Comparison of ENCODE assay signal across 20 cellular contexts in genomic region chr7:25753837-25754236, GRCh38.
A peak's percentile ranks its signal among the peaks of the same experiment; 100 is the strongest.
DNase-seq lines count a peak whose midpoint lies in the region; ATAC-seq, FAIRE-seq and TF ChIP-seq lines count a peak whose summit lies in the region.
"Had no signal": no experiment of that assay in that cellular context is flagged by ENCODE, and none has a peak within 500 bp of the region (broad histone marks: within the 10 kb centered on the region; RNA-seq: fewer than 3 reads in every experiment).

No MANE protein-coding gene starts in this region.

- H3K4me3 Mint-ChIP-seq in osteocyte (ENCODE audit: unreplicated experiment) = no peak overlapping the region
- H3K4me3 Mint-ChIP-seq in activated CD4-positive, alpha-beta T cell treated with anti-CD3 and anti-CD28 coated beads for 36 hours = no peak overlapping the region
- H3K4me3 Mint-ChIP-seq: naive thymus-derived CD4-positive, alpha-beta T cell had no signal

- ATAC-seq in right cardiac atrium (peak; percentile 73 to 84), HG03135 (IDR thresholded peaks at IDR 0.05; ENCODE audit: unreplicated experiment) (no peak)
- no peak for ATAC-seq in activated CD4-positive, alpha-beta T cell treated with anti-CD3 and anti-CD28 coated beads for 36 hours
- ATAC-seq: naive thymus-derived CD4-positive, alpha-beta T cell had no signal

- peaks cover 57% of the 10 kb centered on the region for H3K4me1 Mint-ChIP-seq in osteocyte (ENCODE audit: unreplicated experiment)
- no peaks in the 10 kb centered on the region for H3K4me1 Mint-ChIP-seq in activated CD4-positive, alpha-beta T cell treated with anti-CD3 and anti-CD28 coated beads for 36 hours
- H3K4me1 Mint-ChIP-seq: naive thymus-derived CD4-positive, alpha-beta T cell had no signal

- TF ChIP-seq CTCF in osteocyte (IDR thresholded peaks at IDR 0.05) = no peak
- TF ChIP-seq CTCF in tibial artery (IDR thresholded peaks at IDR 0.05) = no peak
- no peak for TF ChIP-seq CTCF in kidney (IDR thresholded peaks at IDR 0.05; ENCODE audit: borderline replicate concordance, extremely low read depth, insufficient read depth)

- no peaks in the 10 kb centered on the region for H3K36me3 ChIP-seq in tibial artery
- no peaks in the 10 kb centered on the region for H3K36me3 ChIP-seq in kidney (ENCODE audit: control insufficient read depth in 1 of 2, insufficient read depth in 2 of 2, low read length in 2 of 2)
- no peaks in the 10 kb centered on the region for H3K36me3 ChIP-seq in H7 (replicated peaks; ENCODE audit: control insufficient read depth, insufficient read depth, low read length)

- H3K27me3 ChIP-seq in right cardiac atrium (ENCODE audit: control insufficient read depth, insufficient read depth) (no peaks in the 10 kb centered on the region), tibial artery (no peaks in the 10 kb centered on the region), H7 (ENCODE audit: control insufficient read depth, insufficient read depth, low read length) (no peaks in the 10 kb centered on the region)
- H3K27me3 ChIP-seq: foreskin keratinocyte had no signal

- H3K9me3 ChIP-seq in right cardiac atrium (ENCODE audit: control insufficient read depth, low read length) (no peaks in the 10 kb centered on the region), tibial artery (no peaks in the 10 kb centered on the region), kidney (ENCODE audit: control insufficient read depth in 1 of 2, low read length in 2 of 2) (no peaks in the 10 kb centered on the region)

- no peak overlapping the region for H3K4me3 ChIP-seq in right cardiac atrium (ENCODE audit: low read length)
- no peak overlapping the region for H3K4me3 ChIP-seq in tibial artery
- H3K4me3 ChIP-seq in kidney (ENCODE audit: low read length in 2 of 2) = no peak overlapping the region
- no peak overlapping the region for H3K4me3 ChIP-seq in H7 (ENCODE audit: insufficient read depth, low read depth, low read length)
- H3K4me3 ChIP-seq: lung had no signal

- H3K27me3 Mint-ChIP-seq in osteocyte (ENCODE audit: unreplicated experiment) = no peaks in the 10 kb centered on the region
- H3K27me3 Mint-ChIP-seq in activated CD4-positive, alpha-beta T cell treated with anti-CD3 and anti-CD28 coated beads for 36 hours = peaks cover 12% of the 10 kb centered on the region

- H3K27ac ChIP-seq in right cardiac atrium (ENCODE audit: low read length) = peak overlapping the region; percentile 90
- peak overlapping the region; percentile 88 to 89 for H3K27ac ChIP-seq in tibial artery
- no peak overlapping the region for H3K27ac ChIP-seq in kidney (ENCODE audit: low read depth in 2 of 2, low read length in 2 of 2)
- H3K27ac ChIP-seq: foreskin keratinocyte had no signal

- H3K27ac Mint-ChIP-seq in osteocyte (ENCODE audit: unreplicated experiment) = peak overlapping the region; percentile 98
- no peak overlapping the region for H3K27ac Mint-ChIP-seq in activated CD4-positive, alpha-beta T cell treated with anti-CD3 and anti-CD28 coated beads for 36 hours

- peaks cover 6% of the 10 kb centered on the region for H3K9me3 Mint-ChIP-seq in osteocyte (ENCODE audit: unreplicated experiment)
- no peaks in the 10 kb centered on the region for H3K9me3 Mint-ChIP-seq in activated CD4-positive, alpha-beta T cell treated with anti-CD3 and anti-CD28 coated beads for 36 hours (ENCODE audit: low read depth)

- intact Hi-C loops in right cardiac atrium (cut with DNase I) (loop anchor here in 1 of 4 donors (10.0 kb wide), 1 partner anchor 91 kb away; no protein-coding TSS in a partner anchor), tibial artery (cut with DNase I; ENCODE audit: low total_unique reads) (loop anchor here (10.0 kb wide), 1 partner anchor 91 kb away; no protein-coding TSS in a partner anchor), kidney (cut with DNase I) (no loop called here)
- intact Hi-C loops in activated CD4-positive, alpha-beta T cell treated with anti-CD3 and anti-CD28 coated beads for 36 hours (cut with DNase I, micrococcal nuclease) = no loop called here

- CTCF ChIA-PET in activated CD4-positive, alpha-beta T cell treated with anti-CD3 and anti-CD28 coated beads for 36 hours (lab: Charles Lee) = interaction anchor here (0.7 kb wide), 1 partner anchor 408 kb away, joined by 4 read pairs; no protein-coding TSS in a partner anchor

- H3K4me1 ChIP-seq in right cardiac atrium (ENCODE audit: control insufficient read depth, insufficient read depth, low read length) (peaks cover 5% of the 10 kb centered on the region), tibial artery (peaks cover 0 to 71% (median 31%) of the 10 kb centered on the region in 4 donors), kidney (ENCODE audit: control insufficient read depth in 1 of 2, insufficient read depth in 1 of 2, low read depth in 1 of 2, low read length in 2 of 2) (no peaks in the 10 kb centered on the region)

- no peak overlapping the region for H3K9ac ChIP-seq in kidney (ENCODE audit: low read length in 2 of 2)

- WGBS in right cardiac atrium = 75% methylated on average over 10 of the region's 10 CpGs

- peaks cover 10% of the 10 kb centered on the region for H3K36me3 Mint-ChIP-seq in osteocyte (ENCODE audit: unreplicated experiment)
- no peaks in the 10 kb centered on the region for H3K36me3 Mint-ChIP-seq in activated CD4-positive, alpha-beta T cell treated with anti-CD3 and anti-CD28 coated beads for 36 hours (ENCODE audit: low read depth)
- H3K36me3 Mint-ChIP-seq: naive thymus-derived CD4-positive, alpha-beta T cell had no signal

- no peak for FAIRE-seq in kidney (lab: Jason Lieb, UNC)

- POLR2A ChIA-PET in activated CD4-positive, alpha-beta T cell treated with anti-CD3 and anti-CD28 coated beads for 36 hours (lab: Charles Lee) = no interaction called here

- DNase-seq in cerebellar cortex (ENCODE audit: low spot score) (peak; percentile 37), right cardiac atrium (peak; percentile 45 to 82 (median 81)), osteocyte (ENCODE audit: extremely low spot score, unreplicated experiment) (no peak), tibial artery (peak; percentile 37 to 79), kidney (no peak), H7 (no peak)
- no peak for DNase-seq in activated CD4-positive, alpha-beta T cell treated with anti-CD3 and anti-CD28 coated beads for 36 hours
- DNase-seq: activated CD4-positive, alpha-beta T cell treated with anti-CD3 and anti-CD28 coated beads for 1 hour; activated gamma-delta T cell treated with Interleukin-2 at 50 U/mL for 16 hours; amniotic stem cell; DND-41; GOT3; naive thymus-derived CD4-positive, alpha-beta T cell; NCI-H1694; NCI-H345; stimulated activated naive CD4-positive, alpha-beta T cell treated with Interleukin-2 at 50 U/mL for 16 hours; T1000 had no signal

Comparison
In these comparisons a context has a peak if more than half of its experiments do, and no peak if none do; other contexts are left out.
1. DNase-seq: peak in cerebellar cortex (single experiment), right cardiac atrium (3 of 3) and tibial artery (2 of 2); none in osteocyte (single experiment), kidney (single experiment), activated CD4-positive, alpha-beta T cell treated with anti-CD3 and anti-CD28 coated beads for 36 hours (single experiment) and H7 (single experiment).
2. ATAC-seq: peak in right cardiac atrium (2 of 2); none in HG03135 (single experiment) and activated CD4-positive, alpha-beta T cell treated with anti-CD3 and anti-CD28 coated beads for 36 hours (single experiment).
3. H3K27ac ChIP-seq: peak in right cardiac atrium (single experiment) and tibial artery (2 of 2); none in kidney (0 of 2).